In genomic region chr4:115454228-115454627, GRCh38 we compare ENCODE assay signal across 22 cellular contexts.
DNase-seq lines count a peak whose midpoint lies in the region; ATAC-seq, FAIRE-seq and TF ChIP-seq lines count a peak whose summit lies in the region.
"Had no signal": no experiment of that assay in that cellular context is flagged by ENCODE, and none has a peak within 500 bp of the region (broad histone marks: within the 10 kb centered on the region; RNA-seq: fewer than 3 reads in every experiment).

No MANE protein-coding gene starts in this region.

- no peaks in the 10 kb centered on the region for H3K36me3 ChIP-seq in lower lobe of right lung
- H3K36me3 ChIP-seq in neuronal stem cell (replicated peaks in 1 of 2; ENCODE audit: control insufficient read depth in 2 of 2, insufficient read depth in 2 of 2, low read length in 2 of 2): no peaks in the 10 kb centered on the region
- H3K36me3 ChIP-seq in upper lobe of right lung: no peaks in the 10 kb centered on the region
- no peaks in the 10 kb centered on the region for H3K36me3 ChIP-seq in stomach
- H3K36me3 ChIP-seq in HepG2 (replicated peaks in 1 of 2; ENCODE audit: control insufficient read depth in 1 of 2, insufficient read depth in 2 of 2, low read length in 2 of 2): no peaks in the 10 kb centered on the region
- H3K36me3 ChIP-seq: BE2C, SJSA1 had no signal

- BruUV-seq in HepG2 (replicated peaks; lab: Mats Ljungman, UMichigan): no TSS peak

- H3K9me3 Mint-ChIP-seq in chondrocyte (ENCODE audit: low read depth): peaks cover 23% of the 10 kb centered on the region

- H2BK5ac ChIP-seq in neuronal stem cell (ENCODE audit: low read length): no peak overlapping the region

- peaks cover 51% of the 10 kb centered on the region for H3K4me1 Mint-ChIP-seq in chondrocyte (ENCODE audit: low read depth)

- intact Hi-C loops in lower lobe of right lung (cut with DNase I) (no loop called here), upper lobe of right lung (cut with DNase I) (no loop called here), stomach (cut with DNase I; ENCODE audit: low total_unique reads) (no loop called here), HepG2 (cut with micrococcal nuclease; ENCODE audit: unreplicated experiment) (no loop called here)

- H2BK12ac ChIP-seq in neuronal stem cell (ENCODE audit: low read length): no peak overlapping the region

- TF ChIP-seq EP300 in stomach (IDR thresholded peaks at IDR 0.05) (no peak), HepG2 (IDR thresholded peaks at IDR 0.05; ENCODE audit: low read depth in 2 of 2, low read length in 2 of 2) (no peak), HepG2 (CRISPR knock-in tag; IDR thresholded peaks at IDR 0.05; ENCODE audit: borderline replicate concordance) (no peak)

- no peak overlapping the region for H2BK120ac ChIP-seq in neuronal stem cell (ENCODE audit: low read depth, low read length)

- H3K79me1 ChIP-seq in neuronal stem cell (ENCODE audit: low read depth, low read length): no peaks in the 10 kb centered on the region

- no peak overlapping the region for H3K23ac ChIP-seq in neuronal stem cell (ENCODE audit: low read depth, low read length, poor library complexity)

- H3K79me2 ChIP-seq in HepG2 (ENCODE audit: insufficient read depth, low read length): no peaks in the 10 kb centered on the region

- H3K9ac ChIP-seq in neuronal stem cell (ENCODE audit: low read depth, low read length, poor library complexity) (no peak overlapping the region), HepG2 (ENCODE audit: insufficient read depth, low read depth, low read length) (no peak overlapping the region)
- H3K9ac ChIP-seq: KMS-11 had no signal

- H3K4me3 Mint-ChIP-seq in chondrocyte (ENCODE audit: unreplicated experiment): no peak overlapping the region
- H3K4me3 Mint-ChIP-seq: HFFc6 had no signal

- no peak for DNase-seq in chondrocyte (ENCODE audit: low spot score)
- DNase-seq in lower lobe of right lung: no peak
- DNase-seq in neuronal stem cell (ENCODE audit: low spot score): no peak
- DNase-seq in upper lobe of right lung: no peak
- no peak for DNase-seq in stomach
- DNase-seq in NCI-H526 (lab: John Stamatoyannopoulos, UW): no peak
- DNase-seq in HepG2 (ENCODE audit: low spot score): no peak
- DNase-seq: BE2C, DMS79, H7, HFFc6, IMR-90, NCI-H1105, NCI-H146, NCI-H2029, NCI-H2171, NCI-H345, NCI-H524 treated with DMSO at 0.1 percent for 48 hours had no signal

- H3K27me3 Mint-ChIP-seq in chondrocyte (ENCODE audit: low read depth): no peaks in the 10 kb centered on the region

- H3K36me3 Mint-ChIP-seq in chondrocyte (ENCODE audit: low read depth): peaks cover 3% of the 10 kb centered on the region

- TF ChIP-seq POLR2A in stomach (IDR thresholded peaks at IDR 0.05) (no peak), HepG2 (IDR thresholded peaks at IDR 0.05; ENCODE audit: insufficient read depth in 1 of 2, low read depth in 2 of 2, low read length in 2 of 2) (no peak)

- no peak for TF ChIP-seq CTCF in chondrocyte (IDR thresholded peaks at IDR 0.05)
- TF ChIP-seq CTCF in lower lobe of right lung (IDR thresholded peaks at IDR 0.05): no peak
- no peak for TF ChIP-seq CTCF in upper lobe of right lung (IDR thresholded peaks at IDR 0.05)
- TF ChIP-seq CTCF in stomach (IDR thresholded peaks at IDR 0.05): no peak
- TF ChIP-seq CTCF in HepG2 (CRISPR knock-in tag; IDR thresholded peaks at IDR 0.05): no peak

- no peak overlapping the region for H3K14ac ChIP-seq in neuronal stem cell (ENCODE audit: low read length)

- H3K9me3 ChIP-seq in lower lobe of right lung (no peaks in the 10 kb centered on the region), neuronal stem cell (replicated peaks in 1 of 2; ENCODE audit: control insufficient read depth in 2 of 2, insufficient read depth in 1 of 2, low read depth in 1 of 2, low read length in 2 of 2) (peaks cover 0 to 3% of the 10 kb centered on the region in 2 donors), upper lobe of right lung (no peaks in the 10 kb centered on the region), stomach (no peaks in the 10 kb centered on the region), HepG2 (ENCODE audit: low read length) (no peaks in the 10 kb centered on the region)
- H3K9me3 ChIP-seq: BE2C, SJSA1 had no signal

- ATAC-seq in lower lobe of right lung (peak; percentile 61 to 88), upper lobe of right lung (peak; percentile 74), HepG2 (no peak)
- ATAC-seq: Right ventricle myocardium inferior had no signal

- POLR2A ChIA-PET in HepG2 (lab: Yijun Ruan, JAX): no interaction called here

- no peak overlapping the region for H2BK15ac ChIP-seq in neuronal stem cell (ENCODE audit: low read length)

- H4K8ac ChIP-seq in neuronal stem cell (ENCODE audit: low read depth, low read length): no peak overlapping the region

- no peak for FAIRE-seq in HepG2 (lab: Jason Lieb, UNC)
- FAIRE-seq: HTR-8/SVneo had no signal

- H3K27ac Mint-ChIP-seq in chondrocyte (ENCODE audit: unreplicated experiment): peak overlapping the region; percentile 85
- H3K27ac Mint-ChIP-seq: HFFc6 had no signal

- no peak overlapping the region for H4K91ac ChIP-seq in neuronal stem cell (ENCODE audit: low read depth, low read length, poor library complexity)

- CTCF ChIA-PET in HepG2 (lab: Yijun Ruan, JAX; ENCODE audit: low intra/inter-chr PET ratio, low total read pairs): no interaction called here

- no peaks in the 10 kb centered on the region for H4K20me1 ChIP-seq in HepG2 (ENCODE audit: insufficient read depth, low read length)

- H3K27me3 ChIP-seq in lower lobe of right lung (ENCODE audit: low read depth) (no peaks in the 10 kb centered on the region), neuronal stem cell (ENCODE audit: control insufficient read depth in 3 of 3, insufficient read depth in 3 of 3, low read depth in 1 of 3, low read length in 3 of 3) (no peaks in the 10 kb centered on the region), upper lobe of right lung (no peaks in the 10 kb centered on the region), stomach (no peaks in the 10 kb centered on the region), HepG2 (ENCODE audit: control insufficient read depth in 1 of 2, insufficient read depth in 2 of 2, low read length in 2 of 2) (no peaks in the 10 kb centered on the region)
- H3K27me3 ChIP-seq: BE2C, SJSA1 had no signal

- H2AK5ac ChIP-seq in neuronal stem cell (ENCODE audit: low read depth, low read length): no peak overlapping the region

- no peak overlapping the region for H3K4me2 ChIP-seq in neuronal stem cell (ENCODE audit: insufficient read depth, low read length, poor library complexity, severe bottlenecking)
- no peak overlapping the region for H3K4me2 ChIP-seq in HepG2 (ENCODE audit: low read depth, low read length)
- H3K4me2 ChIP-seq: KMS-11 had no signal

- no peak overlapping the region for H3K4ac ChIP-seq in neuronal stem cell (ENCODE audit: low read length)

- H3K4me1 ChIP-seq in lower lobe of right lung: no peaks in the 10 kb centered on the region
- no peaks in the 10 kb centered on the region for H3K4me1 ChIP-seq in neuronal stem cell (ENCODE audit: control insufficient read depth in 2 of 2, insufficient read depth in 1 of 2, low read depth in 1 of 2, low read length in 2 of 2)
- H3K4me1 ChIP-seq in upper lobe of right lung: no peaks in the 10 kb centered on the region
- no peaks in the 10 kb centered on the region for H3K4me1 ChIP-seq in stomach
- H3K4me1 ChIP-seq in HepG2 (ENCODE audit: insufficient read depth, low read length): no peaks in the 10 kb centered on the region
- H3K4me1 ChIP-seq: BE2C, SJSA1 had no signal

- H2AFZ ChIP-seq in neuronal stem cell (ENCODE audit: low read length): peak overlapping the region; percentile 39
- H2AFZ ChIP-seq in HepG2 (ENCODE audit: low read length): no peak overlapping the region

- no peak overlapping the region for H3K18ac ChIP-seq in neuronal stem cell (ENCODE audit: low read length)

- no CpG with 5 or more reads among the region's 2 CpGs for WGBS in neuronal stem cell (ENCODE audit: extremely low coverage in 2 of 2, insufficient read length in 2 of 2, insufficient replicate concordance in 1 of 2), 2 donors
- WGBS in stomach, 5 donors: 37 to 69% (median 58%) methylated on average over 2 of the region's 2 CpGs
- WGBS in HepG2 (ENCODE audit: low lambda C conversion rate): 0% methylated on average over 2 of the region's 2 CpGs

- no peak overlapping the region for H3K27ac ChIP-seq in lower lobe of right lung
- H3K27ac ChIP-seq in neuronal stem cell (replicated peaks; ENCODE audit: low read length): no peak overlapping the region
- no peak overlapping the region for H3K27ac ChIP-seq in upper lobe of right lung
- no peak overlapping the region for H3K27ac ChIP-seq in stomach
- H3K27ac ChIP-seq in HepG2 (ENCODE audit: extremely low read length, insufficient read depth, low read length): no peak overlapping the region
- H3K27ac ChIP-seq: KMS-11, SJSA1 had no signal

- in situ Hi-C loops in HepG2 (cut with HindIII; ENCODE audit: extremely low pct_ligation_motif_present, low pct_unique_long_range_greater_than_20kb): no loop called here

- TF ChIP-seq RAD21 in HepG2 (CRISPR knock-in tag; IDR thresholded peaks at IDR 0.05): no peak

- H3K4me3 ChIP-seq in lower lobe of right lung: no peak overlapping the region
- H3K4me3 ChIP-seq in neuronal stem cell (ENCODE audit: low read length in 2 of 2): no peak overlapping the region
- no peak overlapping the region for H3K4me3 ChIP-seq in upper lobe of right lung
- H3K4me3 ChIP-seq in stomach: no peak overlapping the region
- no peak overlapping the region for H3K4me3 ChIP-seq in HepG2 (replicated peaks in 1 of 3; ENCODE audit: insufficient read depth in 1 of 3, low read depth in 2 of 3, low read length in 3 of 3)
- H3K4me3 ChIP-seq: SJSA1 had no signal

TF ChIP-seq in HepG2, 621 proteins besides CTCF, POLR2A, EP300 and RAD21:
- TF ChIP-seq CBX5 (CRISPR knock-in tag; IDR thresholded peaks at IDR 0.05; ENCODE audit: borderline replicate concordance): no peak
- no peak for TF ChIP-seq CBX1 (IDR thresholded peaks at IDR 0.05; ENCODE audit: low read depth)
